ENCODE assay signal across 8 cellular contexts in genomic region chr13:27374650-27375049, GRCh38. TPM values are rescaled to one million over a fixed set of nuclear protein-coding genes. Genes with fewer than 3 reads are reported as not detected.
DNase-seq lines count a peak whose midpoint lies in the region; ATAC-seq and TF ChIP-seq lines count a peak whose summit lies in the region.

No MANE protein-coding gene starts in this region.

- H3K4me2 ChIP-seq in IMR-90 (ENCODE audit: low read depth, low read length) = no peak overlapping the region
- H3K4me2 ChIP-seq in OCI-LY1 (ENCODE audit: low read length) = no peak overlapping the region

- H3K36me3 ChIP-seq in IMR-90 (ENCODE audit: control insufficient read depth, insufficient read depth, low read length) (no peaks in the 10 kb centered on the region), OCI-LY1 (ENCODE audit: insufficient read depth, low read length) (no peaks in the 10 kb centered on the region), esophagus muscularis mucosa (no peaks in the 10 kb centered on the region), tibial nerve (no peaks in the 10 kb centered on the region)

- in situ Hi-C loops in IMR-90 (cut with MboI; ENCODE audit: low sequenced_read_pairs) = loop anchor here (5.0 to 10.0 kb wide), 2 partner anchors 150 to 453 kb away; no protein-coding TSS in a partner anchor

- no peak overlapping the region for H3K4ac ChIP-seq in IMR-90 (ENCODE audit: low read depth, low read length)

- WGBS in IMR-90 (ENCODE audit: extremely low coverage in 2 of 2, insufficient read length in 1 of 2), 2 experiments = 0% methylated on average over 1 of the region's 7 CpGs; no CpG with 5 or more reads in 1 of the 2 experiments
- 0% methylated on average over 6 of the region's 7 CpGs for WGBS in esophagus muscularis mucosa
- 0 to 3% methylated on average over 7 of the region's 7 CpGs for WGBS in tibial nerve, 2 donors

- H3K27me3 ChIP-seq in IMR-90 (ENCODE audit: control insufficient read depth, insufficient read depth, low read length) = peaks cover 22% of the 10 kb centered on the region
- H3K27me3 ChIP-seq in OCI-LY1 (ENCODE audit: insufficient read depth, low read length) = peaks cover 6% of the 10 kb centered on the region; the same call in 1 of the 2 replicates
- peaks cover 0 to 34% (median 0%) of the 10 kb centered on the region in 4 donors for H3K27me3 ChIP-seq in esophagus muscularis mucosa
- H3K27me3 ChIP-seq in tibial nerve = peaks cover 0 to 39% of the 10 kb centered on the region in 2 donors

- H4K20me1 ChIP-seq in IMR-90 (ENCODE audit: insufficient read depth, low read length) (no peaks in the 10 kb centered on the region), OCI-LY1 (ENCODE audit: insufficient read depth, low read length) (no peaks in the 10 kb centered on the region)

- no peak overlapping the region for H2AK5ac ChIP-seq in IMR-90 (ENCODE audit: low read depth, low read length)

- TF ChIP-seq POLR2A in IMR-90 (IDR thresholded peaks at IDR 0.05; ENCODE audit: low read depth, low read length) = no peak
- TF ChIP-seq POLR2A in esophagus muscularis mucosa (IDR thresholded peaks at IDR 0.05; ENCODE audit: low read depth) = no peak
- no peak for TF ChIP-seq POLR2A in tibial nerve (IDR thresholded peaks at IDR 0.05)

- CTCF ChIA-PET in IMR-90 (lab: Yijun Ruan, JAX) = interaction anchor here (1.0 to 2.9 kb wide), 5 partner anchors 13 to 452 kb away, joined by 3 to 14 read pairs (median 4); no protein-coding TSS in a partner anchor

- no peaks in the 10 kb centered on the region for H3K9me3 Mint-ChIP-seq in natural killer cell

- no peak overlapping the region for H3K27ac ChIP-seq in IMR-90 (ENCODE audit: insufficient read depth, low read length)
- no peak overlapping the region for H3K27ac ChIP-seq in OCI-LY1 (ENCODE audit: low read depth, low read length, poor library complexity, severe bottlenecking)
- no peak overlapping the region for H3K27ac ChIP-seq in esophagus muscularis mucosa (replicated peaks in 1 of 4)
- no peak overlapping the region for H3K27ac ChIP-seq in tibial nerve

- H3K9ac ChIP-seq in IMR-90 (ENCODE audit: low read depth, low read length) = no peak overlapping the region
- no peak overlapping the region for H3K9ac ChIP-seq in OCI-LY1 (ENCODE audit: low read length)

- H2BK5ac ChIP-seq in IMR-90 (ENCODE audit: low read depth, low read length, poor library complexity, severe bottlenecking) = no peak overlapping the region

- ATAC-seq in IMR-90 (ENCODE audit: low read depth) = peak; percentile 98
- ATAC-seq in natural killer cell = peak; percentile 79 to 93 (median 83)

- peaks cover 6 to 11% of the 10 kb centered on the region in 2 donors for H3K4me1 Mint-ChIP-seq in natural killer cell

- TF ChIP-seq EP300 in esophagus muscularis mucosa (IDR thresholded peaks at IDR 0.05) = no peak
- no peak for TF ChIP-seq EP300 in tibial nerve (IDR thresholded peaks at IDR 0.05)

- no peaks in the 10 kb centered on the region for H3K79me1 ChIP-seq in IMR-90 (ENCODE audit: low read depth in 1 of 2, low read length in 2 of 2)

- dilution Hi-C loops in IMR-90 (cut with HindIII; ENCODE audit: low sequenced_read_pairs, unreplicated experiment) = no loop called here

- H3K4me1 ChIP-seq in IMR-90 (ENCODE audit: control insufficient read depth, insufficient read depth, low read length) (no peaks in the 10 kb centered on the region), OCI-LY1 (ENCODE audit: insufficient read depth, low read length, severe bottlenecking) (no peaks in the 10 kb centered on the region), esophagus muscularis mucosa (peaks cover 0 to 16% (median 7%) of the 10 kb centered on the region in 4 donors), tibial nerve (peaks cover 0 to 14% (median 2%) of the 10 kb centered on the region in 4 donors)

- no peak overlapping the region for H2BK15ac ChIP-seq in IMR-90 (ENCODE audit: low read depth, low read length)

- DNase-seq in 8988T (peak; percentile 50), IMR-90 (peak; percentile 88), esophagus muscularis mucosa (ENCODE audit: extremely low spot score) (no peak), natural killer cell (peak; percentile 39), tibial nerve (ENCODE audit: low spot score in 2 of 2) (peak; percentile 21 to 65)
- DNase-seq in activated T-cell treated with anti-CD3 and anti-CD28 coated beads, Interleukin-2, amount 50 U/mL, for 1 hour = peak; percentile 49

- POLR2A ChIA-PET in IMR-90 (lab: Charles Lee; ENCODE audit: unreplicated experiment) = no interaction called here

- no peak overlapping the region for H4K8ac ChIP-seq in IMR-90 (ENCODE audit: low read depth in 2 of 2, low read length in 2 of 2)

- intact Hi-C loops in IMR-90 (cut with micrococcal nuclease) = loop anchor here (1.0 to 10.0 kb wide), 5 partner anchors 52 to 580 kb away; partner anchors contain the start of genes LNX2 and POLR1D
- intact Hi-C loops in esophagus muscularis mucosa (cut with DNase I) = loop anchor here (2.0 to 5.0 kb wide), 3 partner anchors 48 to 454 kb away; partner anchors contain the start of gene GTF3A
- intact Hi-C loops in natural killer cell (cut with micrococcal nuclease) = loop anchor here (1.0 to 10.0 kb wide), 5 partner anchors 158 to 610 kb away; no protein-coding TSS in a partner anchor

- no peaks in the 10 kb centered on the region for H3K9me1 ChIP-seq in IMR-90 (ENCODE audit: insufficient read depth, low read length)

- no peak overlapping the region for H2BK120ac ChIP-seq in IMR-90 (ENCODE audit: low read depth, low read length)

- H2AFZ ChIP-seq in IMR-90 (replicated peaks; ENCODE audit: low read length, poor library complexity) (peak overlapping the region; percentile 46), OCI-LY1 (ENCODE audit: low read length) (no peak overlapping the region)

- H3K36me3 Mint-ChIP-seq in natural killer cell = no peaks in the 10 kb centered on the region

- no peak overlapping the region for H2BK20ac ChIP-seq in IMR-90 (ENCODE audit: low read depth, low read length)

- peaks cover 6 to 7% of the 10 kb centered on the region in 2 donors for H3K27me3 Mint-ChIP-seq in natural killer cell (ENCODE audit: low read depth in 2 of 2)

- H3K9me2 ChIP-seq in OCI-LY1 (ENCODE audit: low read depth, low read length) = no peaks in the 10 kb centered on the region

- peak; percentile 82 for TF ChIP-seq RAD21 in IMR-90 (IDR thresholded peaks at IDR 0.05; ENCODE audit: low read length)

- H3K56ac ChIP-seq in IMR-90 (ENCODE audit: extremely low read depth, insufficient read depth, low read length) = no peak overlapping the region

- BruUV-seq in IMR-90 (replicated peaks; lab: Mats Ljungman, UMichigan) = no TSS peak

- TF ChIP-seq CTCF in GM12874 (IDR thresholded peaks at IDR 0.05; ENCODE audit: insufficient read depth, low read depth, low read length) (peak; percentile 64), IMR-90 (conservative IDR thresholded peaks at IDR 0.05; ENCODE audit: low read depth, low read length) (peak; percentile 89), OCI-LY1 (IDR thresholded peaks at IDR 0.05; ENCODE audit: low read length) (peak; percentile 72), esophagus muscularis mucosa (IDR thresholded peaks at IDR 0.05) (peak; percentile 73 to 77 (median 76)), natural killer cell (IDR thresholded peaks at IDR 0.05) (peak; percentile 72), tibial nerve (IDR thresholded peaks at IDR 0.05) (peak; percentile 56 to 67 (median 62))

- H3K27ac Mint-ChIP-seq in natural killer cell = no peak overlapping the region

- H3K9me3 ChIP-seq in IMR-90 (ENCODE audit: control insufficient read depth, insufficient read depth, low read length) (peaks cover 3% of the 10 kb centered on the region; the same call in 1 of the 2 replicates), OCI-LY1 (ENCODE audit: low read length) (no peaks in the 10 kb centered on the region), esophagus muscularis mucosa (no peaks in the 10 kb centered on the region), tibial nerve (no peaks in the 10 kb centered on the region)

- H3K4me3 ChIP-seq in IMR-90 (ENCODE audit: insufficient read depth, low read depth, low read length) = no peak overlapping the region
- H3K4me3 ChIP-seq in OCI-LY1 (ENCODE audit: low read depth, low read length, poor library complexity, severe bottlenecking) = no peak overlapping the region
- H3K4me3 ChIP-seq in esophagus muscularis mucosa = no peak overlapping the region
- no peak overlapping the region for H3K4me3 ChIP-seq in tibial nerve

- no peak overlapping the region for H4K91ac ChIP-seq in IMR-90 (ENCODE audit: insufficient read depth, low read depth, low read length)

- H3K4me3 Mint-ChIP-seq in natural killer cell = no peak overlapping the region

- no peak overlapping the region for H3K14ac ChIP-seq in IMR-90 (replicated peaks; ENCODE audit: low read depth, low read length)

- no peak overlapping the region for H3K18ac ChIP-seq in IMR-90 (ENCODE audit: low read depth, low read length)

- no peaks in the 10 kb centered on the region for H3K79me2 ChIP-seq in OCI-LY1 (ENCODE audit: insufficient read depth, low read length)

- H4K5ac ChIP-seq in IMR-90 (ENCODE audit: low read depth, low read length) = no peak overlapping the region

- H3F3A ChIP-seq in OCI-LY1 (ENCODE audit: insufficient read depth, low read length) = no peaks in the 10 kb centered on the region

- no peak overlapping the region for H2AK9ac ChIP-seq in IMR-90 (replicated peaks; ENCODE audit: low read depth, low read length, poor library complexity)

- H3K23ac ChIP-seq in IMR-90 (ENCODE audit: low read depth, low read length) = no peak overlapping the region

TF ChIP-seq in IMR-90, 13 proteins besides CTCF, POLR2A, EP300 and RAD21 (continues in another document):
- TF ChIP-seq MAZ (IDR thresholded peaks at IDR 0.05; ENCODE audit: borderline replicate concordance, low read depth, low read length) (no peak), RCOR1 (IDR thresholded peaks at IDR 0.05; ENCODE audit: insufficient replicate concordance, low read length) (no peak), NFE2L2 (IDR thresholded peaks at IDR 0.05; ENCODE audit: low read depth, low read length) (no peak), SMC3 (IDR thresholded peaks at IDR 0.05; ENCODE audit: low read depth, low read length) (peak; percentile 50), CHD1 (IDR thresholded peaks at IDR 0.05; ENCODE audit: low read depth, low read length) (no peak)

RNA-seq across cellular contexts. Expression of gene GTF3A, which starts 49.8 kb away (rescaled TPM):
- total RNA-seq in IMR-90 (2012; rRNA removed) = 116 and 148 TPM in 2 replicates
- 73.1 and 74.1 TPM in 2 replicates for polyA plus RNA-seq in IMR-90 (2012; rRNA removed)
- polyA plus RNA-seq in IMR-90 (2012; cell fraction: cytosol; rRNA removed) = 52.0 and 62.7 TPM in 2 replicates
- polyA plus RNA-seq in IMR-90 (2012; cell fraction: nucleus; rRNA removed; ENCODE audit: low replicate concordance) = 32.2 and 40.3 TPM in 2 replicates
- total RNA-seq in esophagus muscularis mucosa = 100 to 1,000 TPM; 129 to 197 (median 140) TPM
- 100 to 1,000 TPM; 129 to 132 (median 130) TPM for total RNA-seq in natural killer cell
- 100 to 1,000 TPM in 3 of 4 donors, 10 to 100 TPM in 1; 64.5 to 201 (median 123) TPM for total RNA-seq in tibial nerve
